In the genomic region with DNA sequence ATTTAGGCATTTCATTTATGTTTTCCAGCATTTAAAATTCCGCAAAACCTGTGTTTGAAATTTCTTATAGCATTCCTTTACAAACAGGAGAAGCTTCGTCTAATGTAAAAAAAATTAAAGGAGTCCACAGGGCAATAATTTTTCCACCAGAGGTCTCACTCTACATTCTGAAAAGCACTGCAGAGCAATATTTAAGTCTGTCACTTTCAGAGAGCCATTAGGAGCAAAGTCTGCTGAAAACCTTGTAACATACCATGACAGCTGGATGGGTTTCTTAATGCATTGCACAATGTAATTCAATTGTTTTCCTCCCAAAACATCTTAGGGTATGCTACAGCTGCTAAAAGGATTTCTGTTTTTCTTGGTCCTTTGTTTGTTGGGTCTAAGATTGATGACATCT, we compare ENCODE assay signal across 1 cellular context.
A peak's percentile ranks its signal among the peaks of the same experiment; 100 is the strongest.
TF ChIP-seq lines count a peak whose summit lies in the region.

No MANE protein-coding gene starts in this region.

TF ChIP-seq in IMR-90, 13 proteins besides CTCF, POLR2A, EP300 and RAD21 (continued from another document):
- TF ChIP-seq USF2 (IDR thresholded peaks at IDR 0.05; ENCODE audit: low read depth, low read length) (no peak), RCOR1 (IDR thresholded peaks at IDR 0.05; ENCODE audit: insufficient replicate concordance, low read length) (no peak), NFE2L2 (IDR thresholded peaks at IDR 0.05; ENCODE audit: low read depth, low read length) (no peak), BHLHE40 (IDR thresholded peaks at IDR 0.05; ENCODE audit: low read depth, low read length) (no peak), CEBPB (IDR thresholded peaks at IDR 0.05; ENCODE audit: low read depth, low read length) (peak; percentile 56), CHD1 (IDR thresholded peaks at IDR 0.05; ENCODE audit: low read depth, low read length) (no peak), SMC3 (IDR thresholded peaks at IDR 0.05; ENCODE audit: low read depth, low read length) (peak; percentile 61)
